In the genomic region with DNA sequence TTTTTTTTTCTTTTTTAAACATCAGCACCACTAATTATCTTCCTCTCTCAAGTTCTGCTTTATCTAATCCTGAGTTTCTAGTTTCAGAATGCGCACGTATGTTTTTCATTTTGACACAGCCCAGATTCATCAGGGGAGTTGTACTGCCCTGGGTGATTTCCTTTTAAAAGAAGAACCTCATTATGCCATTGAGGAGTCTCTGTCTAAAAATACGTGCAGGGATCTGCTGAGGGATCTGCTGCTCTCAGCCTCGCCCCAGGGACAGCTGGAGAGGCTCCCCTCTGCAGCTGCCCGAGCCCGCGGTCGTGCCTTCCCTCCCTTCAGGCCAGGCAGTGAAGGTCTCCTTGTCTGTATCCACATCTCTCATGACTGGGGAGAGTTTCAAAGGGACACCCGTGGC, we compare ENCODE assay signal across 12 cellular contexts.
DNase-seq lines count a peak whose midpoint lies in the region; ATAC-seq and TF ChIP-seq lines count a peak whose summit lies in the region.
"Had no signal": no experiment of that assay in that cellular context is flagged by ENCODE, and none has a peak within 500 bp of the region (broad histone marks: within the 10 kb centered on the region; RNA-seq: fewer than 3 reads in every experiment).

No MANE protein-coding gene starts in this region.

- H3K9me3 ChIP-seq in CD4-positive, alpha-beta T cell (ENCODE audit: control insufficient read depth, low read length) = no peaks in the 10 kb centered on the region
- H3K9me3 ChIP-seq in prostate gland = no peaks in the 10 kb centered on the region
- H3K9me3 ChIP-seq: upper lobe of left lung had no signal

- CTCF ChIA-PET in CD4-positive, alpha-beta T cell (lab: Charles Lee) = no interaction called here

- H3K4me3 ChIP-seq in GM23338 (no peak overlapping the region), prostate gland (no peak overlapping the region)
- H3K4me3 ChIP-seq: upper lobe of left lung had no signal

- H3F3A ChIP-seq in GM23338 (replicated peaks; ENCODE audit: low read depth) = no peaks in the 10 kb centered on the region

- WGBS in prostate gland = 80% methylated on average over 9 of the region's 9 CpGs

- no peaks in the 10 kb centered on the region for H4K20me1 ChIP-seq in GM23338 (replicated peaks; ENCODE audit: insufficient read depth)

- in situ Hi-C loops in GM13977 (cut with MboI; ENCODE audit: low pct_unique_long_range_greater_than_20kb, low sequenced_read_pairs, unreplicated experiment) = no loop called here

- no peaks in the 10 kb centered on the region for H3K4me1 ChIP-seq in GM23338 (ENCODE audit: insufficient read depth)
- H3K4me1 ChIP-seq in prostate gland (replicated peaks) = no peaks in the 10 kb centered on the region

- intact Hi-C loops in dendritic cell treated with granulocyte-macrophage colony-stimulating factor and Interleukin-4, amounts not matched to agents 40 ng/mL and 50 ng/mL, for 4 days (cut with micrococcal nuclease) = no loop called here
- intact Hi-C loops in CD4-positive, alpha-beta T cell (cut with DNase I, micrococcal nuclease) = no loop called here
- intact Hi-C loops in prostate gland (cut with DNase I) = no loop called here

- H3K27ac Mint-ChIP-seq in dendritic cell treated with granulocyte-macrophage colony-stimulating factor and Interleukin-4, amounts not matched to agents 40 ng/mL and 50 ng/mL, for 4 days = peak overlapping the region; percentile 8
- H3K27ac Mint-ChIP-seq in CD4-positive, alpha-beta T cell = no peak overlapping the region
- no peak overlapping the region for H3K27ac Mint-ChIP-seq in GM23338

- POLR2A ChIA-PET in CD4-positive, alpha-beta T cell (lab: Charles Lee) = no interaction called here

- no peak overlapping the region for H3K27ac ChIP-seq in CD4-positive, alpha-beta T cell (ENCODE audit: low read depth, low read length)
- H3K27ac ChIP-seq in GM23338 (ENCODE audit: low read depth) (no peak overlapping the region), prostate gland (no peak overlapping the region)
- H3K27ac ChIP-seq: upper lobe of left lung had no signal

- ATAC-seq in GM19351 (IDR thresholded peaks at IDR 0.05; ENCODE audit: unreplicated experiment) = peak; percentile 92
- peak; percentile 39 for ATAC-seq in HG03060 (IDR thresholded peaks at IDR 0.05; ENCODE audit: low read depth, unreplicated experiment)
- ATAC-seq in CD4-positive, alpha-beta T cell (ENCODE audit: poor library complexity) = no peak
- no peak for ATAC-seq in GM23338
- ATAC-seq: PC-3 had no signal

- H3K4me1 Mint-ChIP-seq in dendritic cell treated with granulocyte-macrophage colony-stimulating factor and Interleukin-4, amounts not matched to agents 40 ng/mL and 50 ng/mL, for 4 days (ENCODE audit: low read depth) = peaks cover 35% of the 10 kb centered on the region
- H3K4me1 Mint-ChIP-seq in CD4-positive, alpha-beta T cell (ENCODE audit: low read depth) = no peaks in the 10 kb centered on the region
- H3K4me1 Mint-ChIP-seq in GM23338 = peaks cover 3% of the 10 kb centered on the region; the same call in 1 of the 3 replicates

- TF ChIP-seq CTCF in GM13977 (IDR thresholded peaks at IDR 0.05; ENCODE audit: extremely low read depth, insufficient read depth, missing control alignments) = no peak
- no peak for TF ChIP-seq CTCF in CD4-positive, alpha-beta T cell (IDR thresholded peaks at IDR 0.05)
- TF ChIP-seq CTCF in GM23338 (conservative IDR thresholded peaks at IDR 0.05; ENCODE audit: low read depth in 2 of 2) = no peak
- TF ChIP-seq CTCF in prostate gland (IDR thresholded peaks at IDR 0.05) = no peak

- DNase-seq in GM13977 (ENCODE audit: low spot score) (peak; percentile 64), SW 1271 (lab: John Stamatoyannopoulos, UW) (no peak), GM23338 (ENCODE audit: low spot score) (no peak), prostate gland (ENCODE audit: low spot score) (no peak)
- no peak for DNase-seq in CD4-positive, alpha-beta T cell
- DNase-seq: activated T-cell treated with anti-CD3 and anti-CD28 coated beads, Interleukin-2, amount 50 U/mL, for 48 hours; PC-3; stimulated activated CD4-positive, alpha-beta T cell treated with anti-CD3 and anti-CD28 coated beads, Interleukin-15, amount 100 ng/mL, for 24 hours had no signal

- H3K79me2 ChIP-seq in GM23338 (replicated peaks; ENCODE audit: insufficient read depth) = no peaks in the 10 kb centered on the region

- no peaks in the 10 kb centered on the region for H3K9me2 ChIP-seq in GM23338 (ENCODE audit: insufficient read depth)

- no peaks in the 10 kb centered on the region for H3K36me3 Mint-ChIP-seq in dendritic cell treated with granulocyte-macrophage colony-stimulating factor and Interleukin-4, amounts not matched to agents 40 ng/mL and 50 ng/mL, for 4 days (ENCODE audit: low read depth)
- H3K36me3 Mint-ChIP-seq in CD4-positive, alpha-beta T cell (ENCODE audit: low read depth) = no peaks in the 10 kb centered on the region
- H3K36me3 Mint-ChIP-seq in GM23338 (ENCODE audit: low read depth) = no peaks in the 10 kb centered on the region

- H3K27me3 Mint-ChIP-seq in dendritic cell treated with granulocyte-macrophage colony-stimulating factor and Interleukin-4, amounts not matched to agents 40 ng/mL and 50 ng/mL, for 4 days = no peaks in the 10 kb centered on the region
- peaks cover 26% of the 10 kb centered on the region for H3K27me3 Mint-ChIP-seq in CD4-positive, alpha-beta T cell
- H3K27me3 Mint-ChIP-seq in GM23338 (ENCODE audit: insufficient read depth, low read depth, poor library complexity) = peaks cover 4% of the 10 kb centered on the region

- no peaks in the 10 kb centered on the region for H3K36me3 ChIP-seq in GM23338 (ENCODE audit: insufficient read depth)
- H3K36me3 ChIP-seq in prostate gland = no peaks in the 10 kb centered on the region
- H3K36me3 ChIP-seq: upper lobe of left lung had no signal

- H3K27me3 ChIP-seq in CD4-positive, alpha-beta T cell (ENCODE audit: control insufficient read depth, insufficient read depth, low read length) = peaks cover 12% of the 10 kb centered on the region
- no peaks in the 10 kb centered on the region for H3K27me3 ChIP-seq in GM23338 (ENCODE audit: insufficient read depth)
- no peaks in the 10 kb centered on the region for H3K27me3 ChIP-seq in prostate gland (replicated peaks; ENCODE audit: insufficient read depth)
- H3K27me3 ChIP-seq: upper lobe of left lung had no signal

- H3K9me3 Mint-ChIP-seq in dendritic cell treated with granulocyte-macrophage colony-stimulating factor and Interleukin-4, amounts not matched to agents 40 ng/mL and 50 ng/mL, for 4 days = no peaks in the 10 kb centered on the region
- no peaks in the 10 kb centered on the region for H3K9me3 Mint-ChIP-seq in CD4-positive, alpha-beta T cell
- H3K9me3 Mint-ChIP-seq in GM23338 = no peaks in the 10 kb centered on the region

- TF ChIP-seq POLR2A in prostate gland (IDR thresholded peaks at IDR 0.05) = no peak

- no peak overlapping the region for H2AFZ ChIP-seq in GM23338

- H3K4me3 Mint-ChIP-seq in dendritic cell treated with granulocyte-macrophage colony-stimulating factor and Interleukin-4, amounts not matched to agents 40 ng/mL and 50 ng/mL, for 4 days = no peak overlapping the region
- H3K4me3 Mint-ChIP-seq in CD4-positive, alpha-beta T cell = no peak overlapping the region
- no peak overlapping the region for H3K4me3 Mint-ChIP-seq in GM23338

- H3K4me2 ChIP-seq in GM23338 = no peak overlapping the region

TF ChIP-seq in GM23338, 12 proteins besides CTCF, POLR2A, EP300 and RAD21:
- TF ChIP-seq ZNF114 (CRISPR knock-in tag; IDR thresholded peaks at IDR 0.05) = no peak
- TF ChIP-seq, protein P1, sequence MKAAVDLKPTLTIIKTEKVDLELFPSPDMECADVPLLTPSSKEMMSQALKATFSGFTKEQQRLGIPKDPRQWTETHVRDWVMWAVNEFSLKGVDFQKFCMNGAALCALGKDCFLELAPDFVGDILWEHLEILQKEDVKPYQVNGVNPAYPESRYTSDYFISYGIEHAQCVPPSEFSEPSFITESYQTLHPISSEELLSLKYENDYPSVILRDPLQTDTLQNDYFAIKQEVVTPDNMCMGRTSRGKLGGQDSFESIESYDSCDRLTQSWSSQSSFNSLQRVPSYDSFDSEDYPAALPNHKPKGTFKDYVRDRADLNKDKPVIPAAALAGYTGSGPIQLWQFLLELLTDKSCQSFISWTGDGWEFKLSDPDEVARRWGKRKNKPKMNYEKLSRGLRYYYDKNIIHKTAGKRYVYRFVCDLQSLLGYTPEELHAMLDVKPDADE (IDR thresholded peaks at IDR 0.05) = no peak

Comparison
In these comparisons a context has a peak if more than half of its experiments do, and no peak if none do; other contexts are left out.
1. ATAC-seq: peak in GM19351 (single experiment) and HG03060 (single experiment); none in CD4-positive, alpha-beta T cell (single experiment) and GM23338 (single experiment).